ENCODE assay signal across 9 cellular contexts in genomic region chr12:26318661-26319068, GRCh38.
A peak's percentile ranks its signal among the peaks of the same experiment; 100 is the strongest.
DNase-seq lines count a peak whose midpoint lies in the region; ATAC-seq and TF ChIP-seq lines count a peak whose summit lies in the region.
"Had no signal": no experiment of that assay in that cellular context is flagged by ENCODE, and none has a peak within 500 bp of the region (broad histone marks: within the 10 kb centered on the region; RNA-seq: fewer than 3 reads in every experiment).

No MANE protein-coding gene starts in this region.

- no peaks in the 10 kb centered on the region for H3K27me3 ChIP-seq in CD4-positive, CD25-positive, alpha-beta regulatory T cell (ENCODE audit: control insufficient read depth, insufficient read depth, low read length)
- H3K27me3 ChIP-seq in brain microvascular endothelial cell (replicated peaks) = no peaks in the 10 kb centered on the region
- H3K27me3 ChIP-seq: tibial artery had no signal

- no peak overlapping the region for H3K4me3 Mint-ChIP-seq in CD4-positive, CD25-positive, alpha-beta regulatory T cell

- H3K4me1 Mint-ChIP-seq in CD4-positive, CD25-positive, alpha-beta regulatory T cell = peaks cover 0 to 7% (median 1%) of the 10 kb centered on the region in 4 donors

- H3K4me3 ChIP-seq in CD4-positive, CD25-positive, alpha-beta regulatory T cell (ENCODE audit: low read depth, low read length) = no peak overlapping the region
- no peak overlapping the region for H3K4me3 ChIP-seq in brain microvascular endothelial cell (ENCODE audit: low read depth, low read length)
- H3K4me3 ChIP-seq: tibial artery had no signal

- ATAC-seq in CD4-positive, CD25-positive, alpha-beta regulatory T cell (ENCODE audit: low read depth in 2 of 2) = peak; percentile 44 to 68
- ATAC-seq in GM19455 (IDR thresholded peaks at IDR 0.05; ENCODE audit: unreplicated experiment) = peak; percentile 86
- peak; percentile 93 for ATAC-seq in HG03432 (IDR thresholded peaks at IDR 0.05; ENCODE audit: unreplicated experiment)

- DNase-seq in CD4-positive, CD25-positive, alpha-beta regulatory T cell = peak in 1 of 3 donors; percentile 23
- peak; percentile 84 for DNase-seq in brain microvascular endothelial cell
- peak; percentile 53 for DNase-seq in medulla oblongata (ENCODE audit: extremely low spot score)
- no peak for DNase-seq in NCI-H1048 (lab: John Stamatoyannopoulos, UW)
- no peak for DNase-seq in cortex of kidney (lab: John Stamatoyannopoulos, UW)
- DNase-seq in D341Med (ENCODE audit: low spot score) = no peak

- peaks cover 4 to 20% (median 8%) of the 10 kb centered on the region in 7 donors for H3K9me3 Mint-ChIP-seq in CD4-positive, CD25-positive, alpha-beta regulatory T cell

- H3K27ac ChIP-seq in CD4-positive, CD25-positive, alpha-beta regulatory T cell (ENCODE audit: insufficient read depth, low read length, poor library complexity, severe bottlenecking) = no peak overlapping the region
- H3K27ac ChIP-seq in brain microvascular endothelial cell = peak overlapping the region; percentile 93
- H3K27ac ChIP-seq: tibial artery had no signal

- TF ChIP-seq CTCF in brain microvascular endothelial cell (IDR thresholded peaks at IDR 0.05; ENCODE audit: low read depth, low read length, missing control alignments) = no peak

- H3K4me1 ChIP-seq in CD4-positive, CD25-positive, alpha-beta regulatory T cell (ENCODE audit: control insufficient read depth, insufficient read depth, low read length, poor library complexity, severe bottlenecking) = no peaks in the 10 kb centered on the region

- peak overlapping the region in 1 of 3 donors; percentile 38 for H3K27ac Mint-ChIP-seq in CD4-positive, CD25-positive, alpha-beta regulatory T cell

- no peaks in the 10 kb centered on the region for H3K9me3 ChIP-seq in CD4-positive, CD25-positive, alpha-beta regulatory T cell (ENCODE audit: control insufficient read depth in 2 of 2, low read length in 2 of 2)
- H3K9me3 ChIP-seq: tibial artery had no signal

- H3K36me3 Mint-ChIP-seq in CD4-positive, CD25-positive, alpha-beta regulatory T cell = no peaks in the 10 kb centered on the region

- H3K27me3 Mint-ChIP-seq in CD4-positive, CD25-positive, alpha-beta regulatory T cell = peaks cover 9% of the 10 kb centered on the region

- in situ Hi-C loops in brain microvascular endothelial cell (cut with HindIII; ENCODE audit: low pct_ligation_motif_present, low sequenced_read_pairs) = no loop called here

- H3K36me3 ChIP-seq in CD4-positive, CD25-positive, alpha-beta regulatory T cell (ENCODE audit: control insufficient read depth, insufficient read depth, low read length) = no peaks in the 10 kb centered on the region
- H3K36me3 ChIP-seq in brain microvascular endothelial cell (replicated peaks) = no peaks in the 10 kb centered on the region
- H3K36me3 ChIP-seq: tibial artery had no signal

Comparison
In these comparisons a context has a peak if more than half of its experiments do, and no peak if none do; other contexts are left out.
1. DNase-seq: peak in brain microvascular endothelial cell (single experiment) and medulla oblongata (single experiment); none in NCI-H1048 (single experiment), cortex of kidney (single experiment) and D341Med (single experiment).
2. Peak in every context shown above with its lines, with median percentiles within 50 percentile points of each other: ATAC-seq.